Comparison of ENCODE assay signal across 21 cellular contexts in genomic region chr11:2406476-2406875, GRCh38. TPM values are rescaled to one million over a fixed set of nuclear protein-coding genes. Genes with fewer than 3 reads are reported as not detected.
"Had no signal": no experiment of that assay in that cellular context is flagged by ENCODE, and none has a peak within 500 bp of the region (broad histone marks: within the 10 kb centered on the region; RNA-seq: fewer than 3 reads in every experiment).

No MANE protein-coding gene starts in this region.

- H3K27ac Mint-ChIP-seq: stimulated activated naive CD8-positive, alpha-beta T cell treated with anti-CD3 and anti-CD28 coated beads, Interleukin-15, Interleukin-2, amounts not matched to agents 100 ng/mL and 50 ng/mL, for 24 hours had no signal

- H3K4me3 Mint-ChIP-seq: stimulated activated naive CD8-positive, alpha-beta T cell treated with anti-CD3 and anti-CD28 coated beads, Interleukin-15, Interleukin-2, amounts not matched to agents 100 ng/mL and 50 ng/mL, for 24 hours had no signal

- H3K4me3 ChIP-seq: dorsolateral prefrontal cortex, heart left ventricle, tibial artery, upper lobe of right lung, vagina had no signal

- H3K27me3 ChIP-seq: dorsolateral prefrontal cortex, heart left ventricle, vagina had no signal

- H3K9me3 Mint-ChIP-seq: naive thymus-derived CD8-positive, alpha-beta T cell; stimulated activated naive CD8-positive, alpha-beta T cell treated with anti-CD3 and anti-CD28 coated beads, Interleukin-15, Interleukin-2, amounts not matched to agents 100 ng/mL and 50 ng/mL, for 24 hours had no signal

- H3K9ac ChIP-seq: parathyroid adenoma had no signal

- ATAC-seq: heart left ventricle; naive thymus-derived CD8-positive, alpha-beta T cell; upper lobe of right lung had no signal

- H3K9me3 ChIP-seq: heart left ventricle, tibial artery, upper lobe of right lung, vagina had no signal

- H2AFZ ChIP-seq: parathyroid adenoma had no signal

- H3K27me3 Mint-ChIP-seq: naive thymus-derived CD8-positive, alpha-beta T cell; stimulated activated naive CD8-positive, alpha-beta T cell treated with anti-CD3 and anti-CD28 coated beads, Interleukin-15, Interleukin-2, amounts not matched to agents 100 ng/mL and 50 ng/mL, for 24 hours had no signal

- H3K4me1 ChIP-seq: parathyroid adenoma had no signal

- H3K27ac ChIP-seq: heart left ventricle, parathyroid adenoma, tibial artery, upper lobe of right lung, vagina had no signal

- DNase-seq: cortex of kidney; dorsolateral prefrontal cortex; effector CD8-positive, alpha-beta T cell; heart left ventricle; hippocampal formation; mesendoderm; naive thymus-derived CD8-positive, alpha-beta T cell; small intestine; stimulated activated CD4-positive, alpha-beta T cell treated with anti-CD3 and anti-CD28 coated beads, Interleukin-12 subunit alpha, Interleukin-12 subunit beta, amount 100 ng/mL, for 4 hours; tibial artery; upper lobe of right lung had no signal

RNA-seq across cellular contexts. Expression of gene TRPM5, which starts 37.8 kb away (rescaled TPM):
- total RNA-seq: frontal cortex, glomerular endothelial cell, heart left ventricle, kidney epithelial cell, lung microvascular endothelial cell, pulmonary artery endothelial cell, temporal lobe, upper lobe of right lung, vagina had no signal
- polyA plus RNA-seq: heart left ventricle; liver; naive thymus-derived CD8-positive, alpha-beta T cell had no signal

RNA-seq across cellular contexts. Expression of gene KCNQ1, which starts 38.3 kb away (rescaled TPM):
- total RNA-seq: lung microvascular endothelial cell had no signal
